Comparison of ENCODE assay signal across 1 cellular context in the genomic region with DNA sequence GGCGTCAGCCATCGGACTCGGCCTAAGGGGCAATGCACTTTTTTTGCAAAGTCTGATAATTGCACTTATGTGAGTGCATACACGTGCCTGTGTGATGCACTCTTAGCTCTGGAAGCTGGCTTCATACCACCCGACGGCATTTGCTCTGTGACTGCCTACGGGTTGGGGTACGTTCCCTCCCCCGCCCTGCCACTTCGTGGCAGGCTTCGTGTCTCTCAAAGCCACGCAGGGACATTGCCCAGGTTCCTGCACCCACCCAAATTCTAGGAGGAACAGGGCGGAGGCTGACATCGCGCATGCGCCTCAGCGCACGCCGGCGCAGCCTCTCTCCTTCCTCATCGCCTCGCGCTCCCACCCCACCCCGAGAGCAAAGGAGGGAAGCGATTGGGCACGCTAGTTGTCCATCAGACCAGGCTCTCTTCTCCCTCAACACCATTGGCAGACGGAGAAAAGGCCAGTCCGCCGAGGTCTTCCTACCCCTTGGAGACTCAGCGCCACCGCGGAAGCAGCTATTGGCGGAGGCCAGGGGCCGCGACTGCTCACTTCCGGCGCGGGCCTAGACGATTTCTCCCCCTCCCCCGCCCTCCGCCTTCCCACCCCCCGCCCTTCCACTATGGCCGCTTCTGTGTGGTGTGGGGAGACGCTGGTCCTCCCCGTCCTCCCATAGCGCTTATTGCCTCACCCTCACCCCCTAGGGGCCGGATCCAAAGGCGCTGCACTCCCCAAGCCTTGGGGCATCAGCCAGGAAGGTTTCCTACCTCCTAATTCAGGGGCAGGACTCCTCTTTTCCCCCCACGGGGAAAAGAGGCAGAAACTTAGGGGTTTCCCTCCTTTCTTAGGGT.
TF ChIP-seq lines count a peak whose summit lies in the region.

A gene with protein sequence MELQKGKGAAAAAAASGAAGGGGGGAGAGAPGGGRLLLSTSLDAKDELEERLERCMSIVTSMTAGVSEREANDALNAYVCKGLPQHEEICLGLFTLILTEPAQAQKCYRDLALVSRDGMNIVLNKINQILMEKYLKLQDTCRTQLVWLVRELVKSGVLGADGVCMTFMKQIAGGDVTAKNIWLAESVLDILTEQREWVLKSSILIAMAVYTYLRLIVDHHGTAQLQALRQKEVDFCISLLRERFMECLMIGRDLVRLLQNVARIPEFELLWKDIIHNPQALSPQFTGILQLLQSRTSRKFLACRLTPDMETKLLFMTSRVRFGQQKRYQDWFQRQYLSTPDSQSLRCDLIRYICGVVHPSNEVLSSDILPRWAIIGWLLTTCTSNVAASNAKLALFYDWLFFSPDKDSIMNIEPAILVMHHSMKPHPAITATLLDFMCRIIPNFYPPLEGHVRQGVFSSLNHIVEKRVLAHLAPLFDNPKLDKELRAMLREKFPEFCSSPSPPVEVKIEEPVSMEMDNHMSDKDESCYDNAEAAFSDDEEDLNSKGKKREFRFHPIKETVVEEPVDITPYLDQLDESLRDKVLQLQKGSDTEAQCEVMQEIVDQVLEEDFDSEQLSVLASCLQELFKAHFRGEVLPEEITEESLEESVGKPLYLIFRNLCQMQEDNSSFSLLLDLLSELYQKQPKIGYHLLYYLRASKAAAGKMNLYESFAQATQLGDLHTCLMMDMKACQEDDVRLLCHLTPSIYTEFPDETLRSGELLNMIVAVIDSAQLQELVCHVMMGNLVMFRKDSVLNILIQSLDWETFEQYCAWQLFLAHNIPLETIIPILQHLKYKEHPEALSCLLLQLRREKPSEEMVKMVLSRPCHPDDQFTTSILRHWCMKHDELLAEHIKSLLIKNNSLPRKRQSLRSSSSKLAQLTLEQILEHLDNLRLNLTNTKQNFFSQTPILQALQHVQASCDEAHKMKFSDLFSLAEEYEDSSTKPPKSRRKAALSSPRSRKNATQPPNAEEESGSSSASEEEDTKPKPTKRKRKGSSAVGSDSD (plus strand): TSS at position 588 of the 842 bp plus-strand sequence. CDS start 585 bp downstream, outside the sequence.

TF ChIP-seq in HepG2, 621 proteins besides CTCF, POLR2A, EP300 and RAD21 (continued from another document and continues in another):
- peak; percentile 38 for TF ChIP-seq XRCC5 (optimal IDR thresholded peaks at IDR 0.05; ENCODE audit: low read length)
- TF ChIP-seq CCAR2 (optimal IDR thresholded peaks at IDR 0.05; ENCODE audit: low read depth, low read length) = no peak
- TF ChIP-seq, protein P1, sequence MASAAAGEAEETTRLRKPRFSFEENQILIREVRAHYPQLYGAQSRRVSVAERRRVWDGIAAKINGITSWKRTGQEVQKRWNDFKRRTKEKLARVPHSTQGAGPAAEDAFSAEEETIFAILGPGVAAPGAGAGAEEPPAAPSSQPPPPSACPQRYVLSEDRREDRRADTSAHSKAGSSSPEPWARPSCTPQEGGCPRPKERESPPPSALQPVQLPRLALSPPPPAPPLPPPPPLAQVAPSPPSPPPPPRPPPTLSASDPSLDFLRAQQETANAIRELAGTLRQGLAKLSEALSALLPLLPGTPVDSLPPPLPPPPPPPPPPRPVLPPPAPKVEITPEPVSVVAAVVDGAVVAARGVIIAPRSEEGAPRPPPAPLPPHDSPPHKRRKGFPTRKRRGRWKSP (CRISPR knock-in tag; IDR thresholded peaks at IDR 0.05) = peak; percentile 66; the same call in 1 of the 2 replicates
- TF ChIP-seq CREM (IDR thresholded peaks at IDR 0.05) = peak; percentile 71; the same call in 1 of the 2 replicates
- TF ChIP-seq CREM (CRISPR knock-in tag; IDR thresholded peaks at IDR 0.05) = no peak
- TF ChIP-seq, protein P2, sequence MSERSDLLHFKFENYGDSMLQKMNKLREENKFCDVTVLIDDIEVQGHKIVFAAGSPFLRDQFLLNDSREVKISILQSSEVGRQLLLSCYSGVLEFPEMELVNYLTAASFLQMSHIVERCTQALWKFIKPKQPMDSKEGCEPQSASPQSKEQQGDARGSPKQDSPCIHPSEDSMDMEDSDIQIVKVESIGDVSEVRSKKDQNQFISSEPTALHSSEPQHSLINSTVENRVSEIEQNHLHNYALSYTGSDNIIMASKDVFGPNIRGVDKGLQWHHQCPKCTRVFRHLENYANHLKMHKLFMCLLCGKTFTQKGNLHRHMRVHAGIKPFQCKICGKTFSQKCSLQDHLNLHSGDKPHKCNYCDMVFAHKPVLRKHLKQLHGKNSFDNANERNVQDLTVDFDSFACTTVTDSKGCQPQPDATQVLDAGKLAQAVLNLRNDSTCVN (CRISPR knock-in tag; IDR thresholded peaks at IDR 0.05; ENCODE audit: borderline replicate concordance) = 0 out of 2 replicates have a peak, but pooled peaks have one; percentile 16
- TF ChIP-seq RNF2 (conservative IDR thresholded peaks at IDR 0.05; ENCODE audit: low read depth) = peak; percentile 77; the same call in 1 of the 2 replicates
- TF ChIP-seq ZNF230 (CRISPR knock-in tag; IDR thresholded peaks at IDR 0.05) = peak; percentile 48; the same call in 1 of the 2 replicates
- TF ChIP-seq SP2 (CRISPR knock-in tag; IDR thresholded peaks at IDR 0.05) = peak; percentile 97
- peak; percentile 22; the same call in 1 of the 2 replicates for TF ChIP-seq SP4 (CRISPR knock-in tag; IDR thresholded peaks at IDR 0.05)
- TF ChIP-seq, protein P3, sequence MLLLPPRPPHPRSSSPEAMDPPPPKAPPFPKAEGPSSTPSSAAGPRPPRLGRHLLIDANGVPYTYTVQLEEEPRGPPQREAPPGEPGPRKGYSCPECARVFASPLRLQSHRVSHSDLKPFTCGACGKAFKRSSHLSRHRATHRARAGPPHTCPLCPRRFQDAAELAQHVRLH (CRISPR knock-in tag; IDR thresholded peaks at IDR 0.05; ENCODE audit: borderline replicate concordance, low read depth) = 0 out of 2 replicates have a peak, but pooled peaks have one; percentile 39
- no peak for TF ChIP-seq ZNF616 (CRISPR knock-in tag; IDR thresholded peaks at IDR 0.05; ENCODE audit: low read depth)
- peak; percentile 69 for TF ChIP-seq POLR2AphosphoS5 (IDR thresholded peaks at IDR 0.05; ENCODE audit: low read depth, low read length)
- TF ChIP-seq FOXC1 (CRISPR knock-in tag; IDR thresholded peaks at IDR 0.05; ENCODE audit: borderline replicate concordance) = peak; percentile 88
- TF ChIP-seq, protein P4, sequence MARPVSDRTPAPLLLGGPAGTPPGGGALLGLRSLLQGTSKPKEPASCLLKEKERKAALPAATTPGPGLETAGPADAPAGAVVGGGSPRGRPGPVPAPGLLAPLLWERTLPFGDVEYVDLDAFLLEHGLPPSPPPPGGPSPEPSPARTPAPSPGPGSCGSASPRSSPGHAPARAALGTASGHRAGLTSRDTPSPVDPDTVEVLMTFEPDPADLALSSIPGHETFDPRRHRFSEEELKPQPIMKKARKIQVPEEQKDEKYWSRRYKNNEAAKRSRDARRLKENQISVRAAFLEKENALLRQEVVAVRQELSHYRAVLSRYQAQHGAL (CRISPR knock-in tag; IDR thresholded peaks at IDR 0.05; ENCODE audit: not compliant biosample characterization) = no peak
- TF ChIP-seq YY1 (IDR thresholded peaks at IDR 0.05; ENCODE audit: insufficient read depth, insufficient replicate concordance, low read depth, low read length) = peak; percentile 85
- TF ChIP-seq RARA (CRISPR knock-in tag; IDR thresholded peaks at IDR 0.05) = 0 out of 2 replicates have a peak, but pooled peaks have one; percentile 5
- TF ChIP-seq GFI1 (CRISPR knock-in tag; IDR thresholded peaks at IDR 0.05; ENCODE audit: borderline replicate concordance) = peak; percentile 26; the same call in 1 of the 2 replicates
- TF ChIP-seq, protein P5, sequence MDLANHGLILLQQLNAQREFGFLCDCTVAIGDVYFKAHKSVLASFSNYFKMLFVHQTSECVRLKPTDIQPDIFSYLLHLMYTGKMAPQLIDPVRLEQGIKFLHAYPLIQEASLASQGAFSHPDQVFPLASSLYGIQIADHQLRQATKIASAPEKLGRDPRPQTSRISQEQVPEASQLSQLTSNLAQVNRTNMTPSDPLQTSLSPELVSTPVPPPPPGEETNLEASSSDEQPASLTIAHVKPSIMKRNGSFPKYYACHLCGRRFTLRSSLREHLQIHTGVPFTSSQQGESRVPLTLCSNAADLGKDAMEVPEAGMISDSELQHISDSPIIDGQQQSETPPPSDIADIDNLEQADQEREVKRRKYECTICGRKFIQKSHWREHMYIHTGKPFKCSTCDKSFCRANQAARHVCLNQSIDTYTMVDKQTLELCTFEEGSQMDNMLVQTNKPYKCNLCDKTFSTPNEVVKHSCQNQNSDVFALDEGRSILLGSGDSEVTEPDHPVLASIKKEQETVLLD (CRISPR knock-in tag; IDR thresholded peaks at IDR 0.05; ENCODE audit: low read depth) = no peak
- TF ChIP-seq HNF4G (IDR thresholded peaks at IDR 0.05; ENCODE audit: borderline replicate concordance, low read depth, low read length) = no peak
- 0 out of 2 replicates have a peak, but pooled peaks have one; percentile 11 for TF ChIP-seq HNF4G (CRISPR knock-in tag; IDR thresholded peaks at IDR 0.05; ENCODE audit: borderline replicate concordance, low read depth)
- no peak for TF ChIP-seq ZNF766 (CRISPR knock-in tag; IDR thresholded peaks at IDR 0.05; ENCODE audit: borderline replicate concordance)
- peak; percentile 15; the same call in 1 of the 2 replicates for TF ChIP-seq MXD4 (CRISPR knock-in tag; IDR thresholded peaks at IDR 0.05)
- TF ChIP-seq ZFP36L1 (CRISPR knock-in tag; IDR thresholded peaks at IDR 0.05) = no peak
- no peak for TF ChIP-seq ZNF124 (CRISPR knock-in tag; IDR thresholded peaks at IDR 0.05)
- TF ChIP-seq, protein P6, sequence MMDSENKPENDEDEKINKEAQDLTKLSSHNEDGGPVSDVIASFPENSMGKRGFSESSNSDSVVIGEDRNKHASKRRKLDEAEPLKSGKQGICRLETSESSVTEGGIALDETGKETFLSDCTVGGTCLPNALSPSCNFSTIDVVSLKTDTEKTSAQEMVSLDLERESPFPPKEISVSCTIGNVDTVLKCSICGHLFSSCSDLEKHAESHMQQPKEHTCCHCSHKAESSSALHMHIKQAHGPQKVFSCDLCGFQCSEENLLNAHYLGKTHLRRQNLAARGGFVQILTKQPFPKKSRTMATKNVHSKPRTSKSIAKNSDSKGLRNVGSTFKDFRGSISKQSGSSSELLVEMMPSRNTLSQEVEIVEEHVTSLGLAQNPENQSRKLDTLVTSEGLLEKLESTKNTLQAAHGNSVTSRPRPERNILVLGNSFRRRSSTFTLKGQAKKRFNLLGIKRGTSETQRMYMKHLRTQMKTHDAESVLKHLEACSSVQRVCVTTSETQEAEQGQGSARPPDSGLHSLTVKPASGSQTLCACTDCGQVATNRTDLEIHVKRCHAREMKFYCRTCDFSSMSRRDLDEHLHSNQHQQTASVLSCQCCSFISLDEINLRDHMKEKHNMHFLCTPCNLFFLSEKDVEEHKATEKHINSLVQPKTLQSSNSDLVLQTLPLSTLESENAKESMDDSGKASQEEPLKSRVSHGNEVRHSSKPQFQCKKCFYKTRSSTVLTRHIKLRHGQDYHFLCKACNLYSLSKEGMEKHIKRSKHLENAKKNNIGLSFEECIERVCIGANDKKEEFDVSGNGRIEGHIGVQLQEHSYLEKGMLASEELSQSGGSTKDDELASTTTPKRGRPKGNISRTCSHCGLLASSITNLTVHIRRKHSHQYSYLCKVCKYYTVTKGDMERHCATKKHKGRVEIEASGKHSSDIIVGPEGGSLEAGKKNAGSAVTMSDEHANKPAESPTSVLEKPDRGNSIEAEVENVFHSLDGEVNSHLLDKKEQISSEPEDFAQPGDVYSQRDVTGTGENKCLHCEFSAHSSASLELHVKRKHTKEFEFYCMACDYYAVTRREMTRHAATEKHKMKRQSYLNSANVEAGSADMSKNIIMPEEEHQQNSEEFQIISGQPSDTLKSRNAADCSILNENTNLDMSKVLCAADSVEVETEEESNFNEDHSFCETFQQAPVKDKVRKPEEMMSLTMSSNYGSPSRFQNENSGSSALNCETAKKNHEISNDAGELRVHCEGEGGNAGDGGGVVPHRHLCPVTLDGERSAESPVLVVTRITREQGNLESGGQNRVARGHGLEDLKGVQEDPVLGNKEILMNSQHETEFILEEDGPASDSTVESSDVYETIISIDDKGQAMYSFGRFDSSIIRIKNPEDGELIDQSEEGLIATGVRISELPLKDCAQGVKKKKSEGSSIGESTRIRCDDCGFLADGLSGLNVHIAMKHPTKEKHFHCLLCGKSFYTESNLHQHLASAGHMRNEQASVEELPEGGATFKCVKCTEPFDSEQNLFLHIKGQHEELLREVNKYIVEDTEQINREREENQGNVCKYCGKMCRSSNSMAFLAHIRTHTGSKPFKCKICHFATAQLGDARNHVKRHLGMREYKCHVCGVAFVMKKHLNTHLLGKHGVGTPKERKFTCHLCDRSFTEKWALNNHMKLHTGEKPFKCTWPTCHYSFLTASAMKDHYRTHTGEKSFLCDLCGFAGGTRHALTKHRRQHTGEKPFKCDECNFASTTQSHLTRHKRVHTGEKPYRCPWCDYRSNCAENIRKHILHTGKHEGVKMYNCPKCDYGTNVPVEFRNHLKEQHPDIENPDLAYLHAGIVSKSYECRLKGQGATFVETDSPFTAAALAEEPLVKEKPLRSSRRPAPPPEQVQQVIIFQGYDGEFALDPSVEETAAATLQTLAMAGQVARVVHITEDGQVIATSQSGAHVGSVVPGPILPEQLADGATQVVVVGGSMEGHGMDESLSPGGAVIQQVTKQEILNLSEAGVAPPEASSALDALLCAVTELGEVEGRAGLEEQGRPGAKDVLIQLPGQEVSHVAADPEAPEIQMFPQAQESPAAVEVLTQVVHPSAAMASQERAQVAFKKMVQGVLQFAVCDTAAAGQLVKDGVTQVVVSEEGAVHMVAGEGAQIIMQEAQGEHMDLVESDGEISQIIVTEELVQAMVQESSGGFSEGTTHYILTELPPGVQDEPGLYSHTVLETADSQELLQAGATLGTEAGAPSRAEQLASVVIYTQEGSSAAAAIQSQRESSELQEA (CRISPR knock-in tag; IDR thresholded peaks at IDR 0.05; ENCODE audit: not compliant biosample characterization) = no peak
- peak; percentile 32 for TF ChIP-seq TEAD3 (CRISPR knock-in tag; optimal IDR thresholded peaks at IDR 0.05; ENCODE audit: borderline replicate concordance)
- peak; percentile 58; the same call in 1 of the 2 replicates for TF ChIP-seq KDM5A (IDR thresholded peaks at IDR 0.05; ENCODE audit: borderline replicate concordance, low read length)
- TF ChIP-seq, protein P7, sequence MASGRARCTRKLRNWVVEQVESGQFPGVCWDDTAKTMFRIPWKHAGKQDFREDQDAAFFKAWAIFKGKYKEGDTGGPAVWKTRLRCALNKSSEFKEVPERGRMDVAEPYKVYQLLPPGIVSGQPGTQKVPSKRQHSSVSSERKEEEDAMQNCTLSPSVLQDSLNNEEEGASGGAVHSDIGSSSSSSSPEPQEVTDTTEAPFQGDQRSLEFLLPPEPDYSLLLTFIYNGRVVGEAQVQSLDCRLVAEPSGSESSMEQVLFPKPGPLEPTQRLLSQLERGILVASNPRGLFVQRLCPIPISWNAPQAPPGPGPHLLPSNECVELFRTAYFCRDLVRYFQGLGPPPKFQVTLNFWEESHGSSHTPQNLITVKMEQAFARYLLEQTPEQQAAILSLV (CRISPR knock-in tag; IDR thresholded peaks at IDR 0.05; ENCODE audit: borderline replicate concordance) = 0 out of 2 replicates have a peak, but pooled peaks have one; percentile 50
- TF ChIP-seq, protein P8, sequence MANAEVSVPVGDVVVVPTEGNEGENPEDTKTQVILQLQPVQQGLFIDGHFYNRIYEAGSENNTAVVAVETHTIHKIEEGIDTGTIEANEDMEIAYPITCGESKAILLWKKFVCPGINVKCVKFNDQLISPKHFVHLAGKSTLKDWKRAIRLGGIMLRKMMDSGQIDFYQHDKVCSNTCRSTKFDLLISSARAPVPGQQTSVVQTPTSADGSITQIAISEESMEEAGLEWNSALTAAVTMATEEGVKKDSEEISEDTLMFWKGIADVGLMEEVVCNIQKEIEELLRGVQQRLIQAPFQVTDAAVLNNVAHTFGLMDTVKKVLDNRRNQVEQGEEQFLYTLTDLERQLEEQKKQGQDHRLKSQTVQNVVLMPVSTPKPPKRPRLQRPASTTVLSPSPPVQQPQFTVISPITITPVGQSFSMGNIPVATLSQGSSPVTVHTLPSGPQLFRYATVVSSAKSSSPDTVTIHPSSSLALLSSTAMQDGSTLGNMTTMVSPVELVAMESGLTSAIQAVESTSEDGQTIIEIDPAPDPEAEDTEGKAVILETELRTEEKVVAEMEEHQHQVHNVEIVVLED (CRISPR knock-in tag; IDR thresholded peaks at IDR 0.05; ENCODE audit: borderline replicate concordance) = peak; percentile 74; the same call in 1 of the 2 replicates
